In the genomic region with DNA sequence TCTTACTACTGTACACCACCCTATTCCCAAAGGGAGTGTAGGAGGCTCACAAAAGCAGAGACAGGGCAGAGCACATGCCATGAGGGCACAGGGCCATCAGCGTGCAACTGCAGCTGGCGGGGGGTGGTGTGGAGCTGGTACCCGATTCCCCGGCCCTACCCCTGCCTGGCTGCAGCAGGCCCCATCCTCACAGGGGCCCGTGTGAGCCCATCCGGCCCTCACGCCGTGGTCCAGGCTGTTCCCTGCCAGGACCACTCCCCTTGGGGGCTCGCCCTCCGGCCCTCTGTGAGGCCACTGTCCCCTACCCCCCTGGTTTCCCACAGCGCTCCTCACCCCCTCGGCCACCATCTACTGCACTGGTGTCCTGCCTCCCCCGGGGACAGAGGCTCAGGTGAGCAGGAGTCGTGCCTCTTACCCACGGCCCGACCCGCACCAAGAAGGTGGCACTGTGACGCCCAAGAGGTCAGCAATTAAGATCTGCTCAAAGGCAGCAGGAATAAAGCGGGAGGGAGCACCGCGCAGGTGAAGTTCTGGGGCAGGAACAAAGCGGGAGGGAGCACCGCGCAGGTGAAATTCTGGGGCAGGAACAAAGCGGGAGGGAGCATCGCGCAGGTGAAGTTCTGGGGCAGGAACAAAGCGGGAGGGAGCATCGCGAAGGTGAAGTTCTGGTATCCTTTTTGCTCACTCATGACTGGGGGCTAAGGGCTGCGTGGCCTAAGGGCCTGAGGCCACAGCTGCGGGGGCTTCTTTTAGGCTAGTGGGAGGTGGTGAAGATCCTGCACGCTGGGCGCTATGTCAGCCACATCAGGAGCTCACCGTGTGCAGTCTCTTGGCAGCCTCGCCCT, we compare ENCODE assay signal across 21 cellular contexts. TPM values are rescaled to one million over a fixed set of nuclear protein-coding genes. Genes with fewer than 3 reads are reported as not detected.
DNase-seq lines count a peak whose midpoint lies in the region; ATAC-seq and TF ChIP-seq lines count a peak whose summit lies in the region.
"Had no signal": no experiment of that assay in that cellular context is flagged by ENCODE, and none has a peak within 500 bp of the region (broad histone marks: within the 10 kb centered on the region; RNA-seq: fewer than 3 reads in every experiment).

No MANE protein-coding gene starts in this region.

- H3K27ac ChIP-seq in RWPE2 (ENCODE audit: poor library complexity, severe bottlenecking) (no peak overlapping the region), lower lobe of right lung (no peak overlapping the region), spleen (no peak overlapping the region)
- H3K27ac ChIP-seq: heart left ventricle, skin epidermis had no signal

- CTCF ChIA-PET in activated CD4-positive, alpha-beta T cell treated with anti-CD3 and anti-CD28 coated beads for 36 hours (lab: Charles Lee), result interaction anchor here (0.9 kb wide), 1 partner anchor 142 kb away, joined by 3 read pairs; no protein-coding TSS in a partner anchor

- DNase-seq in activated CD4-positive, alpha-beta T cell treated with anti-CD3 and anti-CD28 coated beads for 36 hours, result no peak
- DNase-seq in activated CD4-positive, alpha-beta T cell treated with anti-CD3 and anti-CD28 coated beads for 4 hours, result no peak
- DNase-seq in RWPE2 (ENCODE audit: low spot score) (peak; percentile 56), lower lobe of right lung (peak; percentile 38), spleen (peak; percentile 69), hippocampal formation (lab: John Stamatoyannopoulos, UW) (no peak)
- DNase-seq: 8988T; AML-193; DND-41; heart left ventricle; immature natural killer cell; MM.1S; NCI-H774; stimulated activated naive CD4-positive, alpha-beta T cell; trophoblast cell had no signal

- H3K9me3 Mint-ChIP-seq in activated CD4-positive, alpha-beta T cell treated with anti-CD3 and anti-CD28 coated beads for 36 hours (ENCODE audit: low read depth), result no peaks in the 10 kb centered on the region
- H3K9me3 Mint-ChIP-seq: GM23338, immature natural killer cell, T-cell had no signal

- H3K36me3 ChIP-seq in RWPE2 (ENCODE audit: low read depth) (peaks cover 43% of the 10 kb centered on the region), lower lobe of right lung (peaks cover 70% of the 10 kb centered on the region), spleen (peaks cover 0 to 73% (median 65%) of the 10 kb centered on the region in 6 donors)

- TF ChIP-seq CTCF in RWPE2 (IDR thresholded peaks at IDR 0.05; ENCODE audit: poor library complexity, severe bottlenecking), result no peak
- TF ChIP-seq CTCF in lower lobe of right lung (IDR thresholded peaks at IDR 0.05), result no peak
- no peak for TF ChIP-seq CTCF in spleen (IDR thresholded peaks at IDR 0.05 in 8 of 11, conservative IDR thresholded peaks at IDR 0.05 in 3 of 11)

- peaks cover 7% of the 10 kb centered on the region for H3K4me1 Mint-ChIP-seq in activated CD4-positive, alpha-beta T cell treated with anti-CD3 and anti-CD28 coated beads for 36 hours

- intact Hi-C loops in activated CD4-positive, alpha-beta T cell treated with anti-CD3 and anti-CD28 coated beads for 36 hours (cut with DNase I, micrococcal nuclease), result loop anchor here in 1 of 2 experiments (10.0 kb wide), 1 partner anchor 129 kb away; no protein-coding TSS in a partner anchor
- intact Hi-C loops in lower lobe of right lung (cut with DNase I) (no loop called here), spleen (cut with DNase I; ENCODE audit: low total_unique reads) (no loop called here)

- H3K4me3 Mint-ChIP-seq in activated CD4-positive, alpha-beta T cell treated with anti-CD3 and anti-CD28 coated beads for 36 hours, result no peak overlapping the region
- H3K4me3 Mint-ChIP-seq: GM23338, T-cell had no signal

- TF ChIP-seq POLR2A in spleen (IDR thresholded peaks at IDR 0.05), result no peak

- ATAC-seq in activated CD4-positive, alpha-beta T cell treated with anti-CD3 and anti-CD28 coated beads for 36 hours, result no peak
- ATAC-seq in RWPE2 (ENCODE audit: low read depth) (no peak), lower lobe of right lung (no peak), HG02852 (IDR thresholded peaks at IDR 0.05; ENCODE audit: unreplicated experiment) (no peak), GM18502 (IDR thresholded peaks at IDR 0.05; ENCODE audit: poor library complexity, unreplicated experiment) (no peak)
- ATAC-seq: GM23338, heart left ventricle, K562, T-cell had no signal

- POLR2A ChIA-PET in activated CD4-positive, alpha-beta T cell treated with anti-CD3 and anti-CD28 coated beads for 36 hours (lab: Charles Lee), result no interaction called here

- H3K4me3 ChIP-seq in RWPE2 (ENCODE audit: severe bottlenecking) (no peak overlapping the region), lower lobe of right lung (no peak overlapping the region), spleen (no peak overlapping the region)
- H3K4me3 ChIP-seq: GM23338, heart left ventricle, K562, skin epidermis had no signal

- H3K4me1 ChIP-seq in RWPE2 (ENCODE audit: insufficient read depth, poor library complexity, severe bottlenecking) (no peaks in the 10 kb centered on the region), lower lobe of right lung (peaks cover 13% of the 10 kb centered on the region), spleen (peaks cover 10 to 38% (median 21%) of the 10 kb centered on the region in 6 donors)

- WGBS in spleen, 5 donors, result 94 to 98% (median 96%) methylated on average over 32 to 36 of the region's 36 CpGs

- H3K36me3 Mint-ChIP-seq in activated CD4-positive, alpha-beta T cell treated with anti-CD3 and anti-CD28 coated beads for 36 hours (ENCODE audit: low read depth), result peaks cover 38% of the 10 kb centered on the region

- H3K9me3 ChIP-seq in RWPE2 (ENCODE audit: severe bottlenecking), result no peaks in the 10 kb centered on the region
- no peaks in the 10 kb centered on the region for H3K9me3 ChIP-seq in lower lobe of right lung
- no peaks in the 10 kb centered on the region for H3K9me3 ChIP-seq in spleen
- H3K9me3 ChIP-seq: heart left ventricle had no signal

- H3K27ac Mint-ChIP-seq in activated CD4-positive, alpha-beta T cell treated with anti-CD3 and anti-CD28 coated beads for 36 hours, result peak overlapping the region; percentile 51
- H3K27ac Mint-ChIP-seq: GM23338, immature natural killer cell, T-cell had no signal

- H3K27me3 ChIP-seq in RWPE2 (ENCODE audit: insufficient read depth, poor library complexity, severe bottlenecking) (no peaks in the 10 kb centered on the region), lower lobe of right lung (ENCODE audit: low read depth) (no peaks in the 10 kb centered on the region), spleen (replicated peaks in 1 of 7) (no peaks in the 10 kb centered on the region)
- H3K27me3 ChIP-seq: heart left ventricle had no signal

- H3K27me3 Mint-ChIP-seq in activated CD4-positive, alpha-beta T cell treated with anti-CD3 and anti-CD28 coated beads for 36 hours, result no peaks in the 10 kb centered on the region
- H3K27me3 Mint-ChIP-seq: T-cell had no signal

RNA-seq across cellular contexts. Expression of a gene that starts 3.9 kb away (rescaled TPM):
- 10 to 100 TPM; 14.7 to 14.9 TPM for total RNA-seq in activated CD4-positive, alpha-beta T cell treated with anti-CD3 and anti-CD28 coated beads for 36 hours
- 29.1 TPM for total RNA-seq in lower lobe of right lung
- total RNA-seq in spleen, result 10 to 100 TPM; 24.1 to 37.0 (median 28.8) TPM
- 10 to 100 TPM; 10.5 to 23.2 (median 19.3) TPM for polyA plus RNA-seq in spleen

Comparison
In these comparisons a context has a peak if more than half of its experiments do, and no peak if none do; other contexts are left out.
1. DNase-seq: peak in RWPE2 (single experiment), lower lobe of right lung (single experiment) and spleen (single experiment); none in activated CD4-positive, alpha-beta T cell treated with anti-CD3 and anti-CD28 coated beads for 36 hours (single experiment), activated CD4-positive, alpha-beta T cell treated with anti-CD3 and anti-CD28 coated beads for 4 hours (0 of 2) and hippocampal formation (0 of 2).